In the genomic region with DNA sequence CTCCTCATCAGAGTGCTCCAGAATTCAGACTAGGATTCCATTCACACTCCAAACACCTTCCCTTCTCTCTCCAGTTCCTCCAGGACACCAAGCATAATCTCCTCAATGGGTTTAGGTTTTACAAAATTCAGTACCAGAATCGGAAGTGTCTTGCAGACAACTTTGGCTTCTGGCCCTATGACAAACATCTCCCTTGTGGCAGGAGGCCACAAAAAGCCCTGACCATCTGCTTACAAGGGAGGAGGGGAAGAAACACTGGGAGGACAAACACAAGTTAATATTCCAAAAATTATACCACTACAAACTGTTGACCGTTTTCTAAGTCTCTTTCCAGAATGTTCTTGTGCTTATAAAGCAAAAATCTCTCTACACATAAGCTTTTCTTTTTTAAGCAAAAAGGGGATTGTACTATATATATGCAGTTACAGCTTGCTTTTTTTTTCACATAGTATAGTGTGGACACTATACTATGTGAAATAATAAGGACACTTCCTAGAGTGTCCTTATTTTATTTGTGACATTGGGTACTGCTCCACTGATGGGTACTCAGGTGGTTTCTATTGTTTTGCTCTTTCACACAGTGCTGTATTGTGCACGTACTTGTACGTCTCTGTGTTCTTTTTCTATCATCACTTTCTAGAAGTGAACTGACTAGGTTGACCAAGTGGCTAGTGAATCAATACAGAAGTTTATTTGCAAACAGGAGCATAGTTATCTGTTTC, we compare ENCODE assay signal across 27 cellular contexts.
A peak's percentile ranks its signal among the peaks of the same experiment; 100 is the strongest.
DNase-seq lines count a peak whose midpoint lies in the region; ATAC-seq, FAIRE-seq and TF ChIP-seq lines count a peak whose summit lies in the region.
"Had no signal": no experiment of that assay in that cellular context is flagged by ENCODE, and none has a peak within 500 bp of the region (broad histone marks: within the 10 kb centered on the region; RNA-seq: fewer than 3 reads in every experiment).

No MANE protein-coding gene starts in this region.

- no peak overlapping the region for H3K27ac ChIP-seq in astrocyte (ENCODE audit: low read depth, low read length)
- H3K27ac ChIP-seq in psoas muscle = no peak overlapping the region
- H3K27ac ChIP-seq: KMS-11, left lung, neural progenitor cell, RWPE1, stomach had no signal

- 46 to 53% (median 51%) methylated on average over 4 of the region's 4 CpGs for WGBS in psoas muscle, 3 donors

- H3K9me3 ChIP-seq in astrocyte (ENCODE audit: insufficient read depth, low read depth, low read length) = no peaks in the 10 kb centered on the region
- H3K9me3 ChIP-seq in psoas muscle = no peaks in the 10 kb centered on the region
- H3K9me3 ChIP-seq: left lung, stomach had no signal

- peaks cover 15% of the 10 kb centered on the region for H3K4me1 Mint-ChIP-seq in astrocyte (ENCODE audit: low read depth, unreplicated experiment)
- no peaks in the 10 kb centered on the region for H3K4me1 Mint-ChIP-seq in T-cell
- H3K4me1 Mint-ChIP-seq: neural progenitor cell had no signal

- H3K4me1 ChIP-seq in astrocyte (ENCODE audit: insufficient read depth, low read length) (no peaks in the 10 kb centered on the region), psoas muscle (no peaks in the 10 kb centered on the region)
- H3K4me1 ChIP-seq: left lung, neural progenitor cell, stomach had no signal

- no peak overlapping the region for H3K27ac Mint-ChIP-seq in astrocyte (ENCODE audit: unreplicated experiment)
- H3K27ac Mint-ChIP-seq in T-cell = no peak overlapping the region
- H3K27ac Mint-ChIP-seq: activated CD8-positive, alpha-beta T cell treated with anti-CD3 and anti-CD28 coated beads, Interleukin-2, amount 10 ng/mL, durations not matched to agents 7 days and 5 days; neural progenitor cell had no signal

- H3K4me3 Mint-ChIP-seq in astrocyte (ENCODE audit: unreplicated experiment) (no peak overlapping the region), T-cell (no peak overlapping the region)
- H3K4me3 Mint-ChIP-seq: activated CD8-positive, alpha-beta T cell treated with anti-CD3 and anti-CD28 coated beads, Interleukin-2, amount 10 ng/mL, durations not matched to agents 7 days and 5 days; neural progenitor cell had no signal

- H3K4me3 ChIP-seq in astrocyte (ENCODE audit: insufficient read depth, low read depth, low read length) (no peak overlapping the region), psoas muscle (no peak overlapping the region)
- H3K4me3 ChIP-seq: cardiac muscle cell, left lung, neural progenitor cell, smooth muscle cell, stomach had no signal

- H3K9me3 Mint-ChIP-seq in astrocyte (ENCODE audit: unreplicated experiment) = peaks cover 2% of the 10 kb centered on the region
- no peaks in the 10 kb centered on the region for H3K9me3 Mint-ChIP-seq in T-cell
- H3K9me3 Mint-ChIP-seq: neural progenitor cell had no signal

- no peak for FAIRE-seq in astrocyte (lab: Jason Lieb, UNC)
- FAIRE-seq: H54 had no signal

- POLR2A ChIA-PET in T-cell (lab: Charles Lee) = interaction anchor here in 1 of 2 donors (0.6 kb wide), 1 partner anchor 180 kb away, joined by 3 read pairs; no protein-coding TSS in a partner anchor

- H3K27me3 Mint-ChIP-seq in astrocyte (ENCODE audit: low read depth, unreplicated experiment) = no peaks in the 10 kb centered on the region
- H3K27me3 Mint-ChIP-seq in T-cell = no peaks in the 10 kb centered on the region

- DNase-seq in EL (peak; percentile 38), HCEC 1CT (peak; percentile 35), astrocyte (ENCODE audit: low read depth) (peak; percentile 20), left lobe of liver (ENCODE audit: low spot score) (peak; percentile 50), psoas muscle (no peak), T-cell (no peak), NCI-H2107 treated with DMSO at 0.1 percent for 48 hours (lab: John Stamatoyannopoulos, UW; ENCODE audit: unreplicated experiment) (no peak)
- DNase-seq: activated CD8-positive, alpha-beta T cell treated with anti-CD3 and anti-CD28 coated beads, Interleukin-2, amount 10 ng/mL, durations not matched to agents 7 days and 5 days; activated naive CD4-positive, alpha-beta T cell; activated T-cell treated with anti-CD3 and anti-CD28 coated beads, Interleukin-2, amount 50 U/mL, for 1 hour; amniotic stem cell; COR-L47; erythroblast; left lung; NCI-H1092; NCI-H1930; NCI-H345; stimulated activated CD4-positive, alpha-beta T cell treated with anti-CD3 and anti-CD28 coated beads, Interleukin-4, amount 100 ng/mL, for 24 hours; stomach; trophoblast cell had no signal

- TF ChIP-seq CTCF in astrocyte (IDR thresholded peaks at IDR 0.05; ENCODE audit: insufficient read depth, low read depth, low read length) (no peak), psoas muscle (IDR thresholded peaks at IDR 0.05) (no peak)

- no peak overlapping the region for H3K9ac ChIP-seq in astrocyte (ENCODE audit: low read length)
- H3K9ac ChIP-seq: KMS-11, neural progenitor cell had no signal

- H4K20me1 ChIP-seq in astrocyte (ENCODE audit: insufficient read depth, low read length) = no peaks in the 10 kb centered on the region

- no peaks in the 10 kb centered on the region for H3K79me2 ChIP-seq in astrocyte (ENCODE audit: insufficient read depth, low read length)

- H3K4me2 ChIP-seq in astrocyte (ENCODE audit: low read length) = no peak overlapping the region
- H3K4me2 ChIP-seq: KMS-11, neural progenitor cell, smooth muscle cell had no signal

- H3K27me3 ChIP-seq in astrocyte (ENCODE audit: insufficient read depth, low read length) (peaks cover 3% of the 10 kb centered on the region), psoas muscle (ENCODE audit: insufficient read depth in 3 of 3, low read length in 2 of 3) (no peaks in the 10 kb centered on the region)
- H3K27me3 ChIP-seq: left lung, neural progenitor cell, stomach had no signal

- no peak overlapping the region for H2AFZ ChIP-seq in astrocyte (ENCODE audit: low read depth, low read length)
- H2AFZ ChIP-seq: neural progenitor cell had no signal

- intact Hi-C loops in psoas muscle (cut with DNase I) = no loop called here

- CTCF ChIA-PET in T-cell (lab: Charles Lee) = no interaction called here

- ATAC-seq in left lobe of liver = peak; percentile 73
- ATAC-seq in psoas muscle = no peak
- no peak for ATAC-seq in T-cell (replicated peaks in 1 of 4)
- ATAC-seq: activated CD4-positive, CD25-positive, alpha-beta regulatory T cell treated with anti-CD3 and anti-CD28 coated beads, Interleukin-2, amount 50 U/mL, for 24 hours; activated CD8-positive, alpha-beta T cell treated with anti-CD3 and anti-CD28 coated beads, Interleukin-2, amount 10 ng/mL, durations not matched to agents 7 days and 5 days; left lung had no signal

- no peaks in the 10 kb centered on the region for H3K36me3 Mint-ChIP-seq in astrocyte (ENCODE audit: low read depth, unreplicated experiment)
- no peaks in the 10 kb centered on the region for H3K36me3 Mint-ChIP-seq in T-cell
- H3K36me3 Mint-ChIP-seq: neural progenitor cell had no signal

- H3K36me3 ChIP-seq in astrocyte (ENCODE audit: insufficient read depth, low read length) (no peaks in the 10 kb centered on the region), psoas muscle (ENCODE audit: insufficient read depth in 1 of 2, low read depth in 1 of 2) (no peaks in the 10 kb centered on the region)
- H3K36me3 ChIP-seq: cardiac muscle cell, left lung, neural progenitor cell, stomach had no signal

Comparison
In these comparisons a context has a peak if more than half of its experiments do, and no peak if none do; other contexts are left out.
1. DNase-seq: peak in EL (single experiment), HCEC 1CT (single experiment), astrocyte (single experiment) and left lobe of liver (single experiment); none in psoas muscle (0 of 2), T-cell (0 of 34) and NCI-H2107 treated with DMSO at 0.1 percent for 48 hours (single experiment).